1 cellular context compared by ENCODE assay signal in the genomic region with DNA sequence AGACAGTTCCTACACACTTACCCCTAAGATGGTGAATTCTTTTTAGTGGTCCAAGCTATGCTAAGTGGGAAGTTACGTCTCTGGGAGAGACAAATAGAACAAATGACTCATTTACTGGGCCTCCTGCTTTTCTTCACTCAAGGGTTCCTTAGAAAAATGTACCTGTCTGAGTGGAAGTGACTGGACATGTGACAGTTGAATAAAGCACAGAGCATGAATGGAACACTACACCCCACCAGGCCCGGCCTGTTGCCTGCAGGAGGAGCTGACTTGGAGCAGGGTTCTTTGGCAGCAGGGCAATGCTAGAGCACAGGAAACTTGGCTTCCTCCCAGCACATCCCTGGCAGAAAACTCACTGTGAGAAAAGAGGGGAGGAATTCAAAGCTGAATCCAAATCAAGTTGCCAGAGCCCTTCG.
TF ChIP-seq lines count a peak whose summit lies in the region.

No MANE protein-coding gene starts in this region.

TF ChIP-seq in IMR-90, 13 proteins besides CTCF, POLR2A, EP300 and RAD21:
- TF ChIP-seq RCOR1 (IDR thresholded peaks at IDR 0.05; ENCODE audit: insufficient replicate concordance, low read length) (no peak), MAFK (IDR thresholded peaks at IDR 0.05; ENCODE audit: low read depth, low read length) (no peak), MAZ (IDR thresholded peaks at IDR 0.05; ENCODE audit: borderline replicate concordance, low read depth, low read length) (no peak), CHD1 (IDR thresholded peaks at IDR 0.05; ENCODE audit: low read depth, low read length) (no peak), CEBPB (IDR thresholded peaks at IDR 0.05; ENCODE audit: low read depth, low read length) (no peak), BHLHE40 (IDR thresholded peaks at IDR 0.05; ENCODE audit: low read depth, low read length) (no peak), SMC3 (IDR thresholded peaks at IDR 0.05; ENCODE audit: low read depth, low read length) (no peak), RFX5 (IDR thresholded peaks at IDR 0.05; ENCODE audit: low read depth, low read length) (no peak), FOS (IDR thresholded peaks at IDR 0.05; ENCODE audit: low read depth, low read length) (no peak), MXI1 (IDR thresholded peaks at IDR 0.05; ENCODE audit: borderline replicate concordance, low read depth, low read length) (no peak)
TF ChIP-seq in IMR-90: peak in this region for 0.
